1 cellular context compared by ENCODE assay signal in the genomic region with DNA sequence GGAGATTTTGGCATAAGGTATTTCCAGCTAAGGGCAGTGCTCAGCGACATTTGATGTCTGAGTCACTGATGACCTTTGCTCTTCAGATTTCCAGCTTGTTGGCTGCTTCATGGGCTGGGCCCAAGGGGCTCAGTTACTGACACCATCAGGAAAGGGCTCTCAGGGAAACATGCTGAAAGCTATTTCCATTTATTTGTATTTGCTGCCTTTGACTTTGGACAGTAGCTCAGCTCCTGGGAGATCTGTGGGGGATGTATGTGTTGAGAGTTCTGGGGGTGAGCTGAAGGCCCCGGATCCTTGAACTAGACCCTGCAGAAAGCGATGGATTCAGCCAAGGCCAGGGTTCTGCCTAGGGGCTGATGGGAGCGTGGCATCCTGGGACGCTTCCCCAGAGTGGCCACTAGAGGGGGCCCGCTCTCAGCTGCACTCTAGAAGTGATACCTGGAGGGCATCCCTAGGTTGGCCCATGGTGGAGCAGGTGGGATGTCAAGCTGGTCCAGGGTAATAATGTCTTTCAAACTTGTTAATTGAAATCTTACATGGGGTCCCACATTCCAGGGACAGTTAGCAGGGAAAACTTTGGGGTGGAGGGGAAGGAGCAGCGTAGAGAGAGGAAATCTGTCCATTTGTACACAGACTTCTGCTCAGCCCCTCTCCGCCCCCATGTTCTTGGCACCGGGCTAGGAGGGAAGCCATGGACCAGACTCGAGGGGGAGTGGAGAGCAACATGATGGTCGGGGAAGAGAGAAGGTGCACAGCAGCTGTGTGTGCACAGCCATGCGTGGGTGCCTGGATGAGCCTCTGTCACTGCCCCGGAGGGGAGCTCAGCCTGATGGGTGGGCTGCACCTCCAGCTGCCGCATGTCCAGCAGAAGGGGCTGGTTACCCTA.
TF ChIP-seq lines count a peak whose summit lies in the region.

No MANE protein-coding gene starts in this region.

TF ChIP-seq in HEK293, 187 proteins besides CTCF, POLR2A, EP300 and RAD21 (continued from another document):
- no peak for TF ChIP-seq ZNF426 (tag by site-specific recombination; IDR thresholded peaks at IDR 0.05)
- TF ChIP-seq, protein P1, sequence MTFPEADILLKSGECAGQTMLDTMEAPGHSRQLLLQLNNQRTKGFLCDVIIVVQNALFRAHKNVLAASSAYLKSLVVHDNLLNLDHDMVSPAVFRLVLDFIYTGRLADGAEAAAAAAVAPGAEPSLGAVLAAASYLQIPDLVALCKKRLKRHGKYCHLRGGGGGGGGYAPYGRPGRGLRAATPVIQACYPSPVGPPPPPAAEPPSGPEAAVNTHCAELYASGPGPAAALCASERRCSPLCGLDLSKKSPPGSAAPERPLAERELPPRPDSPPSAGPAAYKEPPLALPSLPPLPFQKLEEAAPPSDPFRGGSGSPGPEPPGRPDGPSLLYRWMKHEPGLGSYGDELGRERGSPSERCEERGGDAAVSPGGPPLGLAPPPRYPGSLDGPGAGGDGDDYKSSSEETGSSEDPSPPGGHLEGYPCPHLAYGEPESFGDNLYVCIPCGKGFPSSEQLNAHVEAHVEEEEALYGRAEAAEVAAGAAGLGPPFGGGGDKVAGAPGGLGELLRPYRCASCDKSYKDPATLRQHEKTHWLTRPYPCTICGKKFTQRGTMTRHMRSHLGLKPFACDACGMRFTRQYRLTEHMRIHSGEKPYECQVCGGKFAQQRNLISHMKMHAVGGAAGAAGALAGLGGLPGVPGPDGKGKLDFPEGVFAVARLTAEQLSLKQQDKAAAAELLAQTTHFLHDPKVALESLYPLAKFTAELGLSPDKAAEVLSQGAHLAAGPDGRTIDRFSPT (tag by site-specific recombination; IDR thresholded peaks at IDR 0.05): no peak
- no peak for TF ChIP-seq ZNF610 (tag by site-specific recombination; IDR thresholded peaks at IDR 0.05; ENCODE audit: borderline replicate concordance)
- peak; percentile 49 for TF ChIP-seq ZNF654 (tag by site-specific recombination; IDR thresholded peaks at IDR 0.05; ENCODE audit: low read depth)
- TF ChIP-seq ZNF792 (tag by site-specific recombination; IDR thresholded peaks at IDR 0.05): no peak
- no peak for TF ChIP-seq WT1 (tag by site-specific recombination; IDR thresholded peaks at IDR 0.05)
- no peak for TF ChIP-seq ZNF664 (tag by site-specific recombination; IDR thresholded peaks at IDR 0.05)
- TF ChIP-seq ZNF76 (tag by site-specific recombination; IDR thresholded peaks at IDR 0.05; ENCODE audit: borderline replicate concordance, low read depth): peak; percentile 67; the same call in 1 of the 2 replicates
- TF ChIP-seq ZNF354C (tag by site-specific recombination; IDR thresholded peaks at IDR 0.05; ENCODE audit: borderline replicate concordance, low read depth): no peak
- no peak for TF ChIP-seq ZSCAN23 (tag by site-specific recombination; IDR thresholded peaks at IDR 0.05)
- no peak for TF ChIP-seq ZNF175 (tag by site-specific recombination; IDR thresholded peaks at IDR 0.05)
- TF ChIP-seq, protein P2, sequence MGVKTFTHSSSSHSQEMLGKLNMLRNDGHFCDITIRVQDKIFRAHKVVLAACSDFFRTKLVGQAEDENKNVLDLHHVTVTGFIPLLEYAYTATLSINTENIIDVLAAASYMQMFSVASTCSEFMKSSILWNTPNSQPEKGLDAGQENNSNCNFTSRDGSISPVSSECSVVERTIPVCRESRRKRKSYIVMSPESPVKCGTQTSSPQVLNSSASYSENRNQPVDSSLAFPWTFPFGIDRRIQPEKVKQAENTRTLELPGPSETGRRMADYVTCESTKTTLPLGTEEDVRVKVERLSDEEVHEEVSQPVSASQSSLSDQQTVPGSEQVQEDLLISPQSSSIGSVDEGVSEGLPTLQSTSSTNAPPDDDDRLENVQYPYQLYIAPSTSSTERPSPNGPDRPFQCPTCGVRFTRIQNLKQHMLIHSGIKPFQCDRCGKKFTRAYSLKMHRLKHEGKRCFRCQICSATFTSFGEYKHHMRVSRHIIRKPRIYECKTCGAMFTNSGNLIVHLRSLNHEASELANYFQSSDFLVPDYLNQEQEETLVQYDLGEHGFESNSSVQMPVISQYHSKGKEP (tag by site-specific recombination; IDR thresholded peaks at IDR 0.05): no peak
- TF ChIP-seq, protein P3, sequence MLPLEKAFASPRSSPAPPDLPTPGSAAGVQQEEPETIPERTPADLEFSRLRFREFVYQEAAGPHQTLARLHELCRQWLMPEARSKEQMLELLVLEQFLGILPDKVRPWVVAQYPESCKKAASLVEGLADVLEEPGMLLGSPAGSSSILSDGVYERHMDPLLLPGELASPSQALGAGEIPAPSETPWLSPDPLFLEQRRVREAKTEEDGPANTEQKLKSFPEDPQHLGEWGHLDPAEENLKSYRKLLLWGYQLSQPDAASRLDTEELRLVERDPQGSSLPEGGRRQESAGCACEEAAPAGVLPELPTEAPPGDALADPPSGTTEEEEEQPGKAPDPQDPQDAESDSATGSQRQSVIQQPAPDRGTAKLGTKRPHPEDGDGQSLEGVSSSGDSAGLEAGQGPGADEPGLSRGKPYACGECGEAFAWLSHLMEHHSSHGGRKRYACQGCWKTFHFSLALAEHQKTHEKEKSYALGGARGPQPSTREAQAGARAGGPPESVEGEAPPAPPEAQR (tag by site-specific recombination; IDR thresholded peaks at IDR 0.05): no peak
- no peak for TF ChIP-seq ZNF140 (tag by site-specific recombination; IDR thresholded peaks at IDR 0.05)
- TF ChIP-seq ZNF223 (tag by site-specific recombination; IDR thresholded peaks at IDR 0.05): peak; percentile 80; the same call in 1 of the 2 replicates
TF ChIP-seq in HEK293: peak in this region for 3.
